ENCODE assay signal across 8 cellular contexts in genomic region chr1:206002833-206003532, GRCh38. TPM values are rescaled to one million over a fixed set of nuclear protein-coding genes. Genes with fewer than 3 reads are reported as not detected.
DNase-seq lines count a peak whose midpoint lies in the region; ATAC-seq lines count a peak whose summit lies in the region.

Gene RAB7B (minus strand): TSS chr1:206003395. CDS start chr1:205994135, 9,260 bp downstream.

- ATAC-seq in GM21447 (IDR thresholded peaks at IDR 0.05; ENCODE audit: unreplicated experiment) (no peak), HG03135 (IDR thresholded peaks at IDR 0.05; ENCODE audit: unreplicated experiment) (no peak)
- no peak for ATAC-seq in effector memory CD8-positive, alpha-beta T cell (replicated peaks)

- no peaks in the 10 kb centered on the region for H3K9me3 Mint-ChIP-seq in activated CD4-positive, alpha-beta memory T cell treated with anti-CD3 and anti-CD28 coated beads for 36 hours
- H3K9me3 Mint-ChIP-seq in effector memory CD8-positive, alpha-beta T cell, result no peaks in the 10 kb centered on the region

- intact Hi-C loops in activated CD4-positive, alpha-beta memory T cell treated with anti-CD3 and anti-CD28 coated beads for 36 hours (cut with micrococcal nuclease), result no loop called here
- intact Hi-C loops in cardiac septum (cut with DNase I), result no loop called here

- DNase-seq in GM03348 (ENCODE audit: low spot score) (peak; percentile 90), cardiac septum (ENCODE audit: low spot score) (peak; percentile 84), retina (peak; percentile 32), NCI-H2196 (lab: John Stamatoyannopoulos, UW; ENCODE audit: unreplicated experiment) (no peak)
- peak; percentile 25 for DNase-seq in activated CD4-positive, alpha-beta memory T cell treated with anti-CD3 and anti-CD28 coated beads for 36 hours
- no peak for DNase-seq in effector memory CD8-positive, alpha-beta T cell

- H3K4me1 Mint-ChIP-seq in activated CD4-positive, alpha-beta memory T cell treated with anti-CD3 and anti-CD28 coated beads for 36 hours (ENCODE audit: low read depth), result peaks cover 29% of the 10 kb centered on the region
- peaks cover 0 to 2% of the 10 kb centered on the region in 2 donors for H3K4me1 Mint-ChIP-seq in effector memory CD8-positive, alpha-beta T cell (ENCODE audit: low read depth in 2 of 2)

- peaks cover 25% of the 10 kb centered on the region for H3K27me3 Mint-ChIP-seq in activated CD4-positive, alpha-beta memory T cell treated with anti-CD3 and anti-CD28 coated beads for 36 hours
- peaks cover 11 to 22% of the 10 kb centered on the region in 2 donors for H3K27me3 Mint-ChIP-seq in effector memory CD8-positive, alpha-beta T cell

- CTCF ChIA-PET in activated CD4-positive, alpha-beta memory T cell treated with anti-CD3 and anti-CD28 coated beads for 36 hours (lab: Charles Lee), result no interaction called here

- H3K36me3 Mint-ChIP-seq in activated CD4-positive, alpha-beta memory T cell treated with anti-CD3 and anti-CD28 coated beads for 36 hours, result no peaks in the 10 kb centered on the region
- no peaks in the 10 kb centered on the region for H3K36me3 Mint-ChIP-seq in effector memory CD8-positive, alpha-beta T cell (ENCODE audit: insufficient read depth)

- no peak within 1 kb of the TSS for H3K27ac Mint-ChIP-seq in activated CD4-positive, alpha-beta memory T cell treated with anti-CD3 and anti-CD28 coated beads for 36 hours
- H3K27ac Mint-ChIP-seq in effector memory CD8-positive, alpha-beta T cell, result no peak within 1 kb of the TSS

- POLR2A ChIA-PET in activated CD4-positive, alpha-beta memory T cell treated with anti-CD3 and anti-CD28 coated beads for 36 hours (lab: Charles Lee), result no interaction called here

- no peak within 1 kb of the TSS for H3K4me3 Mint-ChIP-seq in activated CD4-positive, alpha-beta memory T cell treated with anti-CD3 and anti-CD28 coated beads for 36 hours
- H3K4me3 Mint-ChIP-seq in effector memory CD8-positive, alpha-beta T cell, result no peak within 1 kb of the TSS

RNA-seq across cellular contexts. Expression of gene RAB7B, which starts in this region (rescaled TPM):
- not detected for total RNA-seq in activated CD4-positive, alpha-beta memory T cell treated with anti-CD3 and anti-CD28 coated beads for 36 hours
- total RNA-seq in cardiac septum, result 2.1 TPM

Comparison
In these comparisons a context has a peak if more than half of its experiments do, and no peak if none do; other contexts are left out.
1. Peak in DNase-seq in activated CD4-positive, alpha-beta memory T cell treated with anti-CD3 and anti-CD28 coated beads for 36 hours; RNA of the gene not detected or under 1 TPM.
2. DNase-seq: peak in GM03348 (single experiment), cardiac septum (single experiment) and retina (single experiment); none in NCI-H2196 (single experiment) and effector memory CD8-positive, alpha-beta T cell (0 of 3).